Comparison of ENCODE assay signal across 2 cellular contexts in genomic region chr1:205232945-205233397, GRCh38.
A peak's percentile ranks its signal among the peaks of the same experiment; 100 is the strongest.
TF ChIP-seq lines count a peak whose summit lies in the region.

No MANE protein-coding gene starts in this region.

TF ChIP-seq in WTC11, 78 proteins besides CTCF, POLR2A, EP300 and RAD21 (continues in another document):
- TF ChIP-seq OVOL2 (CRISPR knock-in tag; IDR thresholded peaks at IDR 0.05; ENCODE audit: borderline replicate concordance) (no peak), STAT6 (CRISPR knock-in tag; conservative IDR thresholded peaks at IDR 0.05; ENCODE audit: low read depth) (no peak), MYBL2 (CRISPR knock-in tag; IDR thresholded peaks at IDR 0.05) (no peak), IRF2 (CRISPR knock-in tag; IDR thresholded peaks at IDR 0.05; ENCODE audit: borderline replicate concordance, low read depth) (no peak), EMX1 (CRISPR knock-in tag; IDR thresholded peaks at IDR 0.05) (no peak), MLX (CRISPR knock-in tag; IDR thresholded peaks at IDR 0.05) (no peak), ETV6 (CRISPR knock-in tag; IDR thresholded peaks at IDR 0.05) (no peak), PRDM15 (CRISPR knock-in tag; IDR thresholded peaks at IDR 0.05) (no peak), TEAD4 (CRISPR knock-in tag; IDR thresholded peaks at IDR 0.05) (no peak), ZBTB21 (CRISPR knock-in tag; IDR thresholded peaks at IDR 0.05; ENCODE audit: borderline replicate concordance) (no peak), ZNF425 (CRISPR knock-in tag; conservative IDR thresholded peaks at IDR 0.05) (no peak), NFATC4 (CRISPR knock-in tag; IDR thresholded peaks at IDR 0.05) (no peak), MAX (CRISPR knock-in tag; IDR thresholded peaks at IDR 0.05) (no peak), MXD4 (CRISPR knock-in tag; IDR thresholded peaks at IDR 0.05; ENCODE audit: borderline replicate concordance) (no peak), NR1H2 (CRISPR knock-in tag; IDR thresholded peaks at IDR 0.05) (no peak), SMAD4 (CRISPR knock-in tag; IDR thresholded peaks at IDR 0.05) (no peak), TEAD1 (CRISPR knock-in tag; IDR thresholded peaks at IDR 0.05) (no peak), ERG (CRISPR knock-in tag; IDR thresholded peaks at IDR 0.05) (no peak)

TF ChIP-seq in GM12878, 131 proteins besides CTCF, POLR2A, EP300 and RAD21:
- TF ChIP-seq USF2 (IDR thresholded peaks at IDR 0.05; ENCODE audit: borderline replicate concordance, low read depth, low read length) (no peak), ZBTB40 (IDR thresholded peaks at IDR 0.05; ENCODE audit: borderline replicate concordance) (no peak), IRF4 (IDR thresholded peaks at IDR 0.05; ENCODE audit: low read depth, low read length) (no peak), IKZF1 (conservative IDR thresholded peaks at IDR 0.05) (peak; percentile 70), NBN (IDR thresholded peaks at IDR 0.05) (peak; percentile 71; the same call in 1 of the 2 replicates), ATF7 (IDR thresholded peaks at IDR 0.05; ENCODE audit: low read depth) (0 out of 2 replicates have a peak, but pooled peaks have one; percentile 11), RELA (IDR thresholded peaks at IDR 0.05; ENCODE audit: borderline replicate concordance, partially characterized antibody) (peak; percentile 75), NFIC (IDR thresholded peaks at IDR 0.05; ENCODE audit: low read depth, low read length) (peak; percentile 52; the same call in 1 of the 2 replicates), ZBTB33 (IDR thresholded peaks at IDR 0.05) (no peak), RUNX3 (IDR thresholded peaks at IDR 0.05; ENCODE audit: low read length) (peak; percentile 68), RELB (IDR thresholded peaks at IDR 0.05; ENCODE audit: low read depth) (peak; percentile 88), KLF5 (IDR thresholded peaks at IDR 0.05; ENCODE audit: partially characterized antibody) (no peak), IKZF2 (IDR thresholded peaks at IDR 0.05) (peak; percentile 72 to 76), EED (IDR thresholded peaks at IDR 0.05; ENCODE audit: low read depth) (peak; percentile 92), DPF2 (IDR thresholded peaks at IDR 0.05) (no peak), USF1 (IDR thresholded peaks at IDR 0.05; ENCODE audit: borderline replicate concordance, extremely low read length, insufficient read depth, low read depth, low read length) (no peak), MEF2B (IDR thresholded peaks at IDR 0.05; ENCODE audit: partially characterized antibody, poor library complexity, severe bottlenecking) (peak; percentile 63), ZNF384 (IDR thresholded peaks at IDR 0.05; ENCODE audit: borderline replicate concordance, low read depth, low read length) (0 out of 2 replicates have a peak, but pooled peaks have one; percentile 28)
